In genomic region chr17:27285501-27285900, GRCh38 we compare ENCODE assay signal across 18 cellular contexts. TPM values are rescaled to one million over a fixed set of nuclear protein-coding genes. Genes with fewer than 3 reads are reported as not detected.
DNase-seq lines count a peak whose midpoint lies in the region; ATAC-seq and TF ChIP-seq lines count a peak whose summit lies in the region.
"Had no signal": no experiment of that assay in that cellular context is flagged by ENCODE, and none has a peak within 500 bp of the region (broad histone marks: within the 10 kb centered on the region; RNA-seq: fewer than 3 reads in every experiment).

No MANE protein-coding gene starts in this region.

- peaks cover 37 to 46% (median 46%) of the 10 kb centered on the region in 3 donors for H3K4me1 Mint-ChIP-seq in IgD-negative memory B cell
- H3K4me1 Mint-ChIP-seq in endodermal cell = peaks cover 18% of the 10 kb centered on the region
- peaks cover 3% of the 10 kb centered on the region for H3K4me1 Mint-ChIP-seq in activated CD4-positive, alpha-beta T cell treated with anti-CD3 and anti-CD28 coated beads, Interleukin-2, amount 10 ng/mL, durations not matched to agents 7 days and 5 days
- H3K4me1 Mint-ChIP-seq in osteocyte (ENCODE audit: unreplicated experiment) = no peaks in the 10 kb centered on the region

- intact Hi-C loops in lower lobe of right lung (cut with DNase I) (no loop called here), spleen (cut with DNase I; ENCODE audit: low total_unique reads) (no loop called here)

- H3K27me3 Mint-ChIP-seq in IgD-negative memory B cell (no peaks in the 10 kb centered on the region), endodermal cell (ENCODE audit: insufficient read depth) (no peaks in the 10 kb centered on the region), osteocyte (ENCODE audit: unreplicated experiment) (peaks cover 29% of the 10 kb centered on the region)
- peaks cover 15% of the 10 kb centered on the region for H3K27me3 Mint-ChIP-seq in activated CD4-positive, alpha-beta T cell treated with anti-CD3 and anti-CD28 coated beads, Interleukin-2, amount 10 ng/mL, durations not matched to agents 7 days and 5 days

- no peak for TF ChIP-seq POLR2A in spleen (IDR thresholded peaks at IDR 0.05)

- H3K27ac Mint-ChIP-seq in IgD-negative memory B cell (peak overlapping the region in 2 of 3 donors; percentile 24 to 48), endodermal cell (no peak overlapping the region), osteocyte (ENCODE audit: unreplicated experiment) (no peak overlapping the region)
- no peak overlapping the region for H3K27ac Mint-ChIP-seq in activated CD4-positive, alpha-beta T cell treated with anti-CD3 and anti-CD28 coated beads, Interleukin-2, amount 10 ng/mL, durations not matched to agents 7 days and 5 days
- H3K27ac Mint-ChIP-seq: CD4-positive, CD25-positive, alpha-beta regulatory T cell; CD8-positive, alpha-beta memory T cell; GM23338 had no signal

- no peak overlapping the region for H3K4me3 ChIP-seq in endodermal cell (ENCODE audit: low read length)
- H3K4me3 ChIP-seq in lower lobe of right lung = no peak overlapping the region
- no peak overlapping the region for H3K4me3 ChIP-seq in spleen
- H3K4me3 ChIP-seq: GM12878, GM23338 had no signal

- no peaks in the 10 kb centered on the region for H3K36me3 ChIP-seq in endodermal cell (ENCODE audit: control insufficient read depth, insufficient read depth, low read length)
- H3K36me3 ChIP-seq in lower lobe of right lung = no peaks in the 10 kb centered on the region
- H3K36me3 ChIP-seq in spleen = no peaks in the 10 kb centered on the region
- H3K36me3 ChIP-seq: BE2C had no signal

- H3K9me3 Mint-ChIP-seq in IgD-negative memory B cell = no peaks in the 10 kb centered on the region
- no peaks in the 10 kb centered on the region for H3K9me3 Mint-ChIP-seq in endodermal cell
- no peaks in the 10 kb centered on the region for H3K9me3 Mint-ChIP-seq in activated CD4-positive, alpha-beta T cell treated with anti-CD3 and anti-CD28 coated beads, Interleukin-2, amount 10 ng/mL, durations not matched to agents 7 days and 5 days
- no peaks in the 10 kb centered on the region for H3K9me3 Mint-ChIP-seq in osteocyte (ENCODE audit: unreplicated experiment)
- H3K9me3 Mint-ChIP-seq: CD4-positive, CD25-positive, alpha-beta regulatory T cell; CD8-positive, alpha-beta memory T cell; GM23338 had no signal

- WGBS in endodermal cell (ENCODE audit: insufficient coverage in 1 of 2, insufficient read length in 1 of 2), 2 experiments = 70 to 85% methylated on average over 1 to 2 of the region's 2 CpGs
- WGBS in spleen, 5 donors = 87 to 100% (median 94%) methylated on average over 2 of the region's 2 CpGs

- peak overlapping the region in 1 of 4 donors; percentile 66 for H3K4me3 Mint-ChIP-seq in IgD-negative memory B cell
- no peak overlapping the region for H3K4me3 Mint-ChIP-seq in endodermal cell
- H3K4me3 Mint-ChIP-seq in activated CD4-positive, alpha-beta T cell treated with anti-CD3 and anti-CD28 coated beads, Interleukin-2, amount 10 ng/mL, durations not matched to agents 7 days and 5 days = no peak overlapping the region
- H3K4me3 Mint-ChIP-seq in osteocyte (ENCODE audit: unreplicated experiment) = no peak overlapping the region
- H3K4me3 Mint-ChIP-seq: CD4-positive, CD25-positive, alpha-beta regulatory T cell; CD8-positive, alpha-beta memory T cell; GM23338 had no signal

- POLR2A ChIA-PET in activated CD4-positive, alpha-beta T cell treated with anti-CD3 and anti-CD28 coated beads, Interleukin-2, amount 10 ng/mL, durations not matched to agents 7 days and 5 days (lab: Charles Lee) = no interaction called here

- no peak overlapping the region for H3K9ac ChIP-seq in endodermal cell (ENCODE audit: extremely low read depth, low read length, poor library complexity, severe bottlenecking)

- DNase-seq in endodermal cell (peak; percentile 29), lower lobe of right lung (no peak), spleen (no peak), osteocyte (ENCODE audit: extremely low spot score, unreplicated experiment) (no peak)
- no peak for DNase-seq in activated CD4-positive, alpha-beta T cell treated with anti-CD3 and anti-CD28 coated beads, Interleukin-2, amount 10 ng/mL, durations not matched to agents 7 days and 5 days
- DNase-seq: BE2C; CD4-positive, CD25-positive, alpha-beta regulatory T cell; CD8-positive, alpha-beta memory T cell; COR-L47; DMS 273 treated with DMSO at 0.1 percent for 48 hours; DMS53; DND-41; EL; HCEC 1CT had no signal

- H3K27ac ChIP-seq in endodermal cell (ENCODE audit: low read depth, low read length) (no peak overlapping the region), lower lobe of right lung (peak overlapping the region; percentile 25), spleen (peak overlapping the region in 5 of 8 donors; percentile 60 to 90 (median 87))

- no peaks in the 10 kb centered on the region for H3K27me3 ChIP-seq in endodermal cell (ENCODE audit: control insufficient read depth, insufficient read depth, low read length, poor library complexity, severe bottlenecking)
- H3K27me3 ChIP-seq in lower lobe of right lung (ENCODE audit: low read depth) = no peaks in the 10 kb centered on the region
- H3K27me3 ChIP-seq in spleen (replicated peaks in 1 of 7) = no peaks in the 10 kb centered on the region
- H3K27me3 ChIP-seq: BE2C had no signal

- ATAC-seq in lower lobe of right lung = no peak
- ATAC-seq in HG02798 (IDR thresholded peaks at IDR 0.05; ENCODE audit: poor library complexity, unreplicated experiment) = no peak
- ATAC-seq: GM12878, GM23338 had no signal

- H3K9me3 ChIP-seq in endodermal cell (ENCODE audit: control insufficient read depth, low read length) (no peaks in the 10 kb centered on the region), lower lobe of right lung (no peaks in the 10 kb centered on the region), spleen (no peaks in the 10 kb centered on the region)
- H3K9me3 ChIP-seq: BE2C had no signal

- H3K36me3 Mint-ChIP-seq in IgD-negative memory B cell = peaks cover 2% of the 10 kb centered on the region
- H3K36me3 Mint-ChIP-seq in endodermal cell (ENCODE audit: low read depth) = no peaks in the 10 kb centered on the region
- no peaks in the 10 kb centered on the region for H3K36me3 Mint-ChIP-seq in activated CD4-positive, alpha-beta T cell treated with anti-CD3 and anti-CD28 coated beads, Interleukin-2, amount 10 ng/mL, durations not matched to agents 7 days and 5 days (ENCODE audit: low read depth)
- no peaks in the 10 kb centered on the region for H3K36me3 Mint-ChIP-seq in osteocyte (ENCODE audit: unreplicated experiment)
- H3K36me3 Mint-ChIP-seq: CD4-positive, CD25-positive, alpha-beta regulatory T cell had no signal

- TF ChIP-seq CTCF in endodermal cell (conservative IDR thresholded peaks at IDR 0.05) = no peak
- TF ChIP-seq CTCF in lower lobe of right lung (IDR thresholded peaks at IDR 0.05) = no peak
- no peak for TF ChIP-seq CTCF in spleen (IDR thresholded peaks at IDR 0.05 in 8 of 11, conservative IDR thresholded peaks at IDR 0.05 in 3 of 11)
- TF ChIP-seq CTCF in osteocyte (IDR thresholded peaks at IDR 0.05) = no peak

- CTCF ChIA-PET in activated CD4-positive, alpha-beta T cell treated with anti-CD3 and anti-CD28 coated beads, Interleukin-2, amount 10 ng/mL, durations not matched to agents 7 days and 5 days (lab: Charles Lee) = interaction anchor here (1.4 kb wide), 1 partner anchor 9 kb away, joined by 5 read pairs; the partner anchor contains the start of gene WSB1

- peaks cover 3% of the 10 kb centered on the region for H3K4me1 ChIP-seq in endodermal cell (ENCODE audit: control insufficient read depth, insufficient read depth, low read length)
- H3K4me1 ChIP-seq in lower lobe of right lung = peaks cover 41% of the 10 kb centered on the region
- peaks cover 14 to 58% (median 51%) of the 10 kb centered on the region in 6 donors for H3K4me1 ChIP-seq in spleen
- H3K4me1 ChIP-seq: BE2C had no signal

RNA-seq across cellular contexts. Expression of gene WSB1, which starts 8.4 kb away (rescaled TPM):
- 261 TPM for polyA plus RNA-seq in IgD-negative memory B cell
- 100 to 1,000 TPM; 236 to 270 TPM for total RNA-seq in endodermal cell
- 364 TPM for polyA plus RNA-seq in endodermal cell (2013, experiment 1 of 2)
- 298 TPM for polyA plus RNA-seq in endodermal cell (2013, experiment 2 of 2)
- 282 TPM for total RNA-seq in lower lobe of right lung
- total RNA-seq in spleen = 100 to 1,000 TPM; 356 to 641 (median 467) TPM
- 10 to 100 TPM; 54.7 to 92.3 (median 86.3) TPM for polyA plus RNA-seq in spleen
- 100 to 1,000 TPM; 107 to 111 TPM for total RNA-seq in activated CD4-positive, alpha-beta T cell treated with anti-CD3 and anti-CD28 coated beads, Interleukin-2, amount 10 ng/mL, durations not matched to agents 7 days and 5 days
- 168 and 179 TPM in 2 replicates for total RNA-seq in osteocyte

Comparison
In these comparisons a context has a peak if more than half of its experiments do, and no peak if none do; other contexts are left out.
1. H3K27ac Mint-ChIP-seq: peak in IgD-negative memory B cell (2 of 3); none in endodermal cell (single experiment), activated CD4-positive, alpha-beta T cell treated with anti-CD3 and anti-CD28 coated beads, Interleukin-2, amount 10 ng/mL, durations not matched to agents 7 days and 5 days (single experiment) and osteocyte (single experiment).